Comparison of ENCODE assay signal across 23 cellular contexts in genomic region chr3:20307378-20307777, GRCh38.
"Had no signal": no experiment of that assay in that cellular context is flagged by ENCODE, and none has a peak within 500 bp of the region (broad histone marks: within the 10 kb centered on the region; RNA-seq: fewer than 3 reads in every experiment).

No MANE protein-coding gene starts in this region.

- H3K27ac ChIP-seq: esophagus squamous epithelium, heart right ventricle, left lung, neural progenitor cell, parathyroid adenoma, right lobe of liver, thoracic aorta, tibial nerve, vagina had no signal

- DNase-seq: effector memory CD8-positive, alpha-beta T cell; erythroblast; esophagus squamous epithelium; foreskin melanocyte; glutamatergic neuron; heart right ventricle; hippocampal formation; left cardiac atrium; left lung; mammary epithelial cell; mesendoderm; midbrain; naive thymus-derived CD4-positive, alpha-beta T cell; right lobe of liver; small intestine; stimulated activated CD4-positive, alpha-beta T cell treated with anti-CD3 and anti-CD28 coated beads, Interleukin-15, amount 100 ng/mL, for 24 hours; stimulated activated CD4-positive, alpha-beta T cell treated with anti-CD3 and anti-CD28 coated beads, Interleukin-2, amount 100 ng/mL, for 48 hours; stimulated activated naive B cell treated with anti-CD40 and anti-IgM and Interleukin-4, amounts not matched to agents 10 μg/mL and 1 μg/mL and 100 μg/mL, for 72 hours had no signal
